Comparison of ENCODE assay signal across 1 cellular context in the genomic region with DNA sequence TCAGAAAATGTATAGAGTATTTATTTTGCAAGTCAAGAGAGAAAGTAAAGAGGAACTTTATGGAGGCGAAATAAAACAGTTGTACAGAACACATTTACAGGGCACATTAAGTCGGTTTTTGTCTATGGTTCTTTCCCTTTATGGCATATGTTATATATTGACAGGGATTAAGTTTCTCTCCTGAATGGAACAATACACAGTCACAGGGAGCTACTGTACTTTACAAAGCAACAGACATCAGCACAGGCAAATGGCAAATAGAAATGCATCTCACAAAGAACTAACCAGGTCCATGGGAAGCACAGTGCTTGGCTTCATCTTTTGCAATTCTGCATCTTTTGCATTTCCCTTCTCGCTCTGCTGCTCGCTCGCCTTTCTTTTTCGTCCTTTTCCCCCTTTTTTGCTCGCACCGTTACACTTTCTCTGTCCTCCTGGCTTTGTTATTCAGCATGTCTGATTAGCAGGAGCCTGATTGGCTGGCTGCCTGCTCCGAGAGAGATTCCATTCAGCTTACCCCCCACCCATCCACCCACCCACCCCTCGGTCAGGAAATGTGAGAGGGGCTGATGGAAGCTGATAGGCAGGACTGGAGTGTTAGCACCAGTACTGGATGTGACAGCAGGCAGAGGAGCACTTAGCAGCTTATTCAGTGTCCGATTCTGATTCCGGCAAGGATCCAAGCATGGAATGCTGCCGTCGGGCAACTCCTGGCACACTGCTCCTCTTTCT.
TF ChIP-seq lines count a peak whose summit lies in the region.

A gene with protein sequence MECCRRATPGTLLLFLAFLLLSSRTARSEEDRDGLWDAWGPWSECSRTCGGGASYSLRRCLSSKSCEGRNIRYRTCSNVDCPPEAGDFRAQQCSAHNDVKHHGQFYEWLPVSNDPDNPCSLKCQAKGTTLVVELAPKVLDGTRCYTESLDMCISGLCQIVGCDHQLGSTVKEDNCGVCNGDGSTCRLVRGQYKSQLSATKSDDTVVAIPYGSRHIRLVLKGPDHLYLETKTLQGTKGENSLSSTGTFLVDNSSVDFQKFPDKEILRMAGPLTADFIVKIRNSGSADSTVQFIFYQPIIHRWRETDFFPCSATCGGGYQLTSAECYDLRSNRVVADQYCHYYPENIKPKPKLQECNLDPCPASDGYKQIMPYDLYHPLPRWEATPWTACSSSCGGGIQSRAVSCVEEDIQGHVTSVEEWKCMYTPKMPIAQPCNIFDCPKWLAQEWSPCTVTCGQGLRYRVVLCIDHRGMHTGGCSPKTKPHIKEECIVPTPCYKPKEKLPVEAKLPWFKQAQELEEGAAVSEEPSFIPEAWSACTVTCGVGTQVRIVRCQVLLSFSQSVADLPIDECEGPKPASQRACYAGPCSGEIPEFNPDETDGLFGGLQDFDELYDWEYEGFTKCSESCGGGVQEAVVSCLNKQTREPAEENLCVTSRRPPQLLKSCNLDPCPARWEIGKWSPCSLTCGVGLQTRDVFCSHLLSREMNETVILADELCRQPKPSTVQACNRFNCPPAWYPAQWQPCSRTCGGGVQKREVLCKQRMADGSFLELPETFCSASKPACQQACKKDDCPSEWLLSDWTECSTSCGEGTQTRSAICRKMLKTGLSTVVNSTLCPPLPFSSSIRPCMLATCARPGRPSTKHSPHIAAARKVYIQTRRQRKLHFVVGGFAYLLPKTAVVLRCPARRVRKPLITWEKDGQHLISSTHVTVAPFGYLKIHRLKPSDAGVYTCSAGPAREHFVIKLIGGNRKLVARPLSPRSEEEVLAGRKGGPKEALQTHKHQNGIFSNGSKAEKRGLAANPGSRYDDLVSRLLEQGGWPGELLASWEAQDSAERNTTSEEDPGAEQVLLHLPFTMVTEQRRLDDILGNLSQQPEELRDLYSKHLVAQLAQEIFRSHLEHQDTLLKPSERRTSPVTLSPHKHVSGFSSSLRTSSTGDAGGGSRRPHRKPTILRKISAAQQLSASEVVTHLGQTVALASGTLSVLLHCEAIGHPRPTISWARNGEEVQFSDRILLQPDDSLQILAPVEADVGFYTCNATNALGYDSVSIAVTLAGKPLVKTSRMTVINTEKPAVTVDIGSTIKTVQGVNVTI (N-terminal part only) (plus strand): TSS at position 603 of the 729 bp plus-strand sequence. CDS start 80 bp downstream, at position 683.

TF ChIP-seq in GM23338, 12 proteins besides CTCF, POLR2A, EP300 and RAD21 (continued from another document):
- TF ChIP-seq, protein P1, sequence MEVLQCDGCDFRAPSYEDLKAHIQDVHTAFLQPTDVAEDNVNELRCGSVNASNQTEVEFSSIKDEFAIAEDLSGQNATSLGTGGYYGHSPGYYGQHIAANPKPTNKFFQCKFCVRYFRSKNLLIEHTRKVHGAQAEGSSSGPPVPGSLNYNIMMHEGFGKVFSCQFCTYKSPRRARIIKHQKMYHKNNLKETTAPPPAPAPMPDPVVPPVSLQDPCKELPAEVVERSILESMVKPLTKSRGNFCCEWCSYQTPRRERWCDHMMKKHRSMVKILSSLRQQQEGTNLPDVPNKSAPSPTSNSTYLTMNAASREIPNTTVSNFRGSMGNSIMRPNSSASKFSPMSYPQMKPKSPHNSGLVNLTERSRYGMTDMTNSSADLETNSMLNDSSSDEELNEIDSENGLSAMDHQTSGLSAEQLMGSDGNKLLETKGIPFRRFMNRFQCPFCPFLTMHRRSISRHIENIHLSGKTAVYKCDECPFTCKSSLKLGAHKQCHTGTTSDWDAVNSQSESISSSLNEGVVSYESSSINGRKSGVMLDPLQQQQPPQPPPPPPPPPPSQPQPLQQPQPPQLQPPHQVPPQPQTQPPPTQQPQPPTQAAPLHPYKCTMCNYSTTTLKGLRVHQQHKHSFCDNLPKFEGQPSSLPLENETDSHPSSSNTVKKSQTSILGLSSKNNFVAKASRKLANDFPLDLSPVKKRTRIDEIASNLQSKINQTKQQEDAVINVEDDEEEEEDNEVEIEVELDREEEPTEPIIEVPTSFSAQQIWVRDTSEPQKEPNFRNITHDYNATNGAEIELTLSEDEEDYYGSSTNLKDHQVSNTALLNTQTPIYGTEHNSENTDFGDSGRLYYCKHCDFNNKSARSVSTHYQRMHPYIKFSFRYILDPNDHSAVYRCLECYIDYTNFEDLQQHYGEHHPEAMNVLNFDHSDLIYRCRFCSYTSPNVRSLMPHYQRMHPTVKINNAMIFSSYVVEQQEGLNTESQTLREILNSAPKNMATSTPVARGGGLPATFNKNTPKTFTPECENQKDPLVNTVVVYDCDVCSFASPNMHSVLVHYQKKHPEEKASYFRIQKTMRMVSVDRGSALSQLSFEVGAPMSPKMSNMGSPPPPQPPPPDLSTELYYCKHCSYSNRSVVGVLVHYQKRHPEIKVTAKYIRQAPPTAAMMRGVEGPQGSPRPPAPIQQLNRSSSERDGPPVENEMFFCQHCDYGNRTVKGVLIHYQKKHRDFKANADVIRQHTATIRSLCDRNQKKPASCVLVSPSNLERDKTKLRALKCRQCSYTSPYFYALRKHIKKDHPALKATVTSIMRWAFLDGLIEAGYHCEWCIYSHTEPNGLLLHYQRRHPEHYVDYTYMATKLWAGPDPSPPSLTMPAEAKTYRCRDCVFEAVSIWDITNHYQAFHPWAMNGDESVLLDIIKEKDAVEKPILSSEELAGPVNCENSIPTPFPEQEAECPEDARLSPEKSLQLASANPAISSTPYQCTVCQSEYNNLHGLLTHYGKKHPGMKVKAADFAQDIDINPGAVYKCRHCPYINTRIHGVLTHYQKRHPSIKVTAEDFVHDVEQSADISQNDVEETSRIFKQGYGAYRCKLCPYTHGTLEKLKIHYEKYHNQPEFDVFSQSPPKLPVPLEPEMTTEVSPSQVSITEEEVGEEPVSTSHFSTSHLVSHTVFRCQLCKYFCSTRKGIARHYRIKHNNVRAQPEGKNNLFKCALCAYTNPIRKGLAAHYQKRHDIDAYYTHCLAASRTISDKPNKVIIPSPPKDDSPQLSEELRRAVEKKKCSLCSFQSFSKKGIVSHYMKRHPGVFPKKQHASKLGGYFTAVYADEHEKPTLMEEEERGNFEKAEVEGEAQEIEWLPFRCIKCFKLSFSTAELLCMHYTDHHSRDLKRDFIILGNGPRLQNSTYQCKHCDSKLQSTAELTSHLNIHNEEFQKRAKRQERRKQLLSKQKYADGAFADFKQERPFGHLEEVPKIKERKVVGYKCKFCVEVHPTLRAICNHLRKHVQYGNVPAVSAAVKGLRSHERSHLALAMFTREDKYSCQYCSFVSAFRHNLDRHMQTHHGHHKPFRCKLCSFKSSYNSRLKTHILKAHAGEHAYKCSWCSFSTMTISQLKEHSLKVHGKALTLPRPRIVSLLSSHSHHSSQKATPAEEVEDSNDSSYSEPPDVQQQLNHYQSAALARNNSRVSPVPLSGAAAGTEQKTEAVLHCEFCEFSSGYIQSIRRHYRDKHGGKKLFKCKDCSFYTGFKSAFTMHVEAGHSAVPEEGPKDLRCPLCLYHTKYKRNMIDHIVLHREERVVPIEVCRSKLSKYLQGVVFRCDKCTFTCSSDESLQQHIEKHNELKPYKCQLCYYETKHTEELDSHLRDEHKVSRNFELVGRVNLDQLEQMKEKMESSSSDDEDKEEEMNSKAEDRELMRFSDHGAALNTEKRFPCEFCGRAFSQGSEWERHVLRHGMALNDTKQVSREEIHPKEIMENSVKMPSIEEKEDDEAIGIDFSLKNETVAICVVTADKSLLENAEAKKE (CRISPR knock-in tag; IDR thresholded peaks at IDR 0.05): no peak
